In the genomic region with DNA sequence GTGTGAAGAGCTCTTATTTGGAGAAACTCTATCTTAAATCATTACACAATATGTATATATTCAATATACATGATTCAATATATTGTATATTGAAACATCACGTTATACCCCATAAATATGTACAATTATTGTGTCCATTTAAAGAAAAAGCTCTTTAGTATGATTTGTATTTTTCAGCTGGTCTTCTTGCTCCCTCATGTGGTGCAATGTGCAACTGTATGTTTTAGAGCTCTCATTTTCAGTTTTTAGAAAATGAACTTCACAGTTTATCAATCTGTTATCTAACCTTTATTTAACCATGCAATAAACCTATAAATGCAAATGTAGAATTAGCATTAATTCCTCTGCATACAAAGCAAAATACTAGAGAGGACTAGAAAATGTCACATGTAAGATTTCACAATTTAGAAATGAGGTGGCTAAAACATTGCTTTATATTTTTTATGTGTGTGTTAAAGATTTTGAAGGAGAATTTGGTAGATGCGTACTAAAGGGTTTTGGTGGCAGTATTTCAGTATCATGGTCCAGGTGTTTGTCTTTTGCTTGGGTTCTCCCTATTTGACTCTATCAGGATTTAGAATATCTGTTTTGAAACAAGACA, we compare ENCODE assay signal across 8 cellular contexts.
A peak's percentile ranks its signal among the peaks of the same experiment; 100 is the strongest.
DNase-seq lines count a peak whose midpoint lies in the region; ATAC-seq and TF ChIP-seq lines count a peak whose summit lies in the region.

No MANE protein-coding gene starts in this region.

- H3K27ac ChIP-seq in HEK293 (ENCODE audit: extremely low read depth, low read depth, low read length) = no peak overlapping the region
- H3K27ac ChIP-seq in naive thymus-derived CD4-positive, alpha-beta T cell (ENCODE audit: low read depth, low read length) = no peak overlapping the region

- H3K9me3 Mint-ChIP-seq in CD14-positive monocyte = peaks cover 0 to 2% (median 0%) of the 10 kb centered on the region in 7 donors
- H3K9me3 Mint-ChIP-seq in naive thymus-derived CD4-positive, alpha-beta T cell = no peaks in the 10 kb centered on the region

- H3K4me3 Mint-ChIP-seq in CD14-positive monocyte = no peak overlapping the region
- no peak overlapping the region for H3K4me3 Mint-ChIP-seq in naive thymus-derived CD4-positive, alpha-beta T cell

- H3K4me1 ChIP-seq in HEK293 (ENCODE audit: control insufficient read depth, insufficient read depth, low read length) (peaks cover 9% of the 10 kb centered on the region), HAP-1 (no peaks in the 10 kb centered on the region)
- H3K4me1 ChIP-seq in naive thymus-derived CD4-positive, alpha-beta T cell (ENCODE audit: control insufficient read depth in 2 of 2, insufficient read depth in 2 of 2, low read length in 2 of 2) = no peaks in the 10 kb centered on the region

- no peaks in the 10 kb centered on the region for H3K27me3 Mint-ChIP-seq in CD14-positive monocyte (ENCODE audit: low read depth in 3 of 3)
- peaks cover 2 to 12% (median 5%) of the 10 kb centered on the region in 5 donors for H3K27me3 Mint-ChIP-seq in naive thymus-derived CD4-positive, alpha-beta T cell

- H3K36me3 ChIP-seq in HEK293 (ENCODE audit: control insufficient read depth in 2 of 2, insufficient read depth in 1 of 2, low read length in 2 of 2) (no peaks in the 10 kb centered on the region), HAP-1 (replicated peaks) (no peaks in the 10 kb centered on the region)
- H3K36me3 ChIP-seq in naive thymus-derived CD4-positive, alpha-beta T cell (ENCODE audit: control insufficient read depth in 2 of 3, insufficient read depth in 3 of 3, low read length in 3 of 3) = no peaks in the 10 kb centered on the region

- no peak overlapping the region for H3K4me3 ChIP-seq in HEK293 (ENCODE audit: low read depth, low read length)
- H3K4me3 ChIP-seq in WI38 (ENCODE audit: low read depth, low read length) = no peak overlapping the region
- H3K4me3 ChIP-seq in naive thymus-derived CD4-positive, alpha-beta T cell (ENCODE audit: low read length) = no peak overlapping the region
- no peak overlapping the region for H3K4me3 ChIP-seq in HAP-1

- DNase-seq in CD14-positive monocyte (ENCODE audit: low spot score) (no peak), left colon (no peak), HAP-1 (ENCODE audit: low spot score in 2 of 2) (no peak)
- DNase-seq in naive thymus-derived CD4-positive, alpha-beta T cell = no peak
- no peak for DNase-seq in activated naive CD4-positive, alpha-beta T cell treated with Interleukin-2 at 50 U/mL for 16 hours

- CTCF ChIA-PET in HEK293 (lab: Yijun Ruan, JAX) = interaction anchor here (0.6 to 4.5 kb wide), 35 partner anchors 9 to 1356 kb away, joined by 3 to 87 read pairs (median 3); no protein-coding TSS in a partner anchor
- CTCF ChIA-PET in naive thymus-derived CD4-positive, alpha-beta T cell (lab: Charles Lee) = no interaction called here

- H3K9me3 ChIP-seq in HEK293 (ENCODE audit: control insufficient read depth, insufficient read depth, low read depth, low read length) (no peaks in the 10 kb centered on the region), HAP-1 (no peaks in the 10 kb centered on the region)
- H3K9me3 ChIP-seq in naive thymus-derived CD4-positive, alpha-beta T cell (ENCODE audit: control insufficient read depth in 2 of 3, low read length in 3 of 3) = no peaks in the 10 kb centered on the region

- H3K4me1 Mint-ChIP-seq in CD14-positive monocyte = peaks cover 52% of the 10 kb centered on the region
- H3K4me1 Mint-ChIP-seq in naive thymus-derived CD4-positive, alpha-beta T cell = peaks cover 0 to 3% (median 0%) of the 10 kb centered on the region in 7 donors

- H3K36me3 Mint-ChIP-seq in CD14-positive monocyte = peaks cover 0 to 4% of the 10 kb centered on the region in 2 donors
- H3K36me3 Mint-ChIP-seq in naive thymus-derived CD4-positive, alpha-beta T cell = no peaks in the 10 kb centered on the region

- H3K27ac Mint-ChIP-seq in CD14-positive monocyte = peak overlapping the region in 1 of 7 donors; percentile 32
- H3K27ac Mint-ChIP-seq in naive thymus-derived CD4-positive, alpha-beta T cell = no peak overlapping the region

- TF ChIP-seq CTCF in CD14-positive monocyte (IDR thresholded peaks at IDR 0.05) (peak; percentile 81), HEK293 (tag by site-specific recombination; IDR thresholded peaks at IDR 0.05) (no peak), WI38 (IDR thresholded peaks at IDR 0.05; ENCODE audit: low read depth, low read length) (peak; percentile 39; the same call in 1 of the 2 replicates)

- in situ Hi-C loops in HAP-1 (cut with MboI; ENCODE audit: low sequenced_read_pairs) = no loop called here

- ATAC-seq in left colon = peak; percentile 35
- ATAC-seq in naive thymus-derived CD4-positive, alpha-beta T cell = no peak
- ATAC-seq in HG02852 (IDR thresholded peaks at IDR 0.05; ENCODE audit: unreplicated experiment) = no peak

- intact Hi-C loops in CD14-positive monocyte (cut with micrococcal nuclease) = loop anchor here in 1 of 2 donors (10.0 kb wide), 1 partner anchor 458 kb away; no protein-coding TSS in a partner anchor
- intact Hi-C loops in left colon (cut with DNase I, micrococcal nuclease) = no loop called here
- intact Hi-C loops in naive thymus-derived CD4-positive, alpha-beta T cell (cut with micrococcal nuclease) = loop anchor here (1.0 kb wide), 1 partner anchor 204 kb away; no protein-coding TSS in a partner anchor

- POLR2A ChIA-PET in HEK293 (lab: Yijun Ruan, JAX) = interaction anchor here (1.0 kb wide), 1 partner anchor 205 kb away, joined by 3 read pairs; no protein-coding TSS in a partner anchor
- POLR2A ChIA-PET in naive thymus-derived CD4-positive, alpha-beta T cell (lab: Charles Lee) = no interaction called here

- H3K27me3 ChIP-seq in naive thymus-derived CD4-positive, alpha-beta T cell (ENCODE audit: control insufficient read depth in 2 of 2, insufficient read depth in 2 of 2, low read length in 2 of 2) = no peaks in the 10 kb centered on the region
- no peaks in the 10 kb centered on the region for H3K27me3 ChIP-seq in HAP-1 (ENCODE audit: low read depth)

TF ChIP-seq in HEK293, 187 proteins besides CTCF, POLR2A, EP300 and RAD21:
- TF ChIP-seq KLF8 (tag by site-specific recombination; IDR thresholded peaks at IDR 0.05) = no peak
- TF ChIP-seq ZNF654 (tag by site-specific recombination; IDR thresholded peaks at IDR 0.05; ENCODE audit: low read depth) = peak; percentile 60

Comparison
In these comparisons a context has a peak if more than half of its experiments do, and no peak if none do; other contexts are left out.
1. intact Hi-C loops: an anchor here in naive thymus-derived CD4-positive, alpha-beta T cell (1.0 kb wide); none called in left colon.